Comparison of ENCODE assay signal across 20 cellular contexts in the genomic region with DNA sequence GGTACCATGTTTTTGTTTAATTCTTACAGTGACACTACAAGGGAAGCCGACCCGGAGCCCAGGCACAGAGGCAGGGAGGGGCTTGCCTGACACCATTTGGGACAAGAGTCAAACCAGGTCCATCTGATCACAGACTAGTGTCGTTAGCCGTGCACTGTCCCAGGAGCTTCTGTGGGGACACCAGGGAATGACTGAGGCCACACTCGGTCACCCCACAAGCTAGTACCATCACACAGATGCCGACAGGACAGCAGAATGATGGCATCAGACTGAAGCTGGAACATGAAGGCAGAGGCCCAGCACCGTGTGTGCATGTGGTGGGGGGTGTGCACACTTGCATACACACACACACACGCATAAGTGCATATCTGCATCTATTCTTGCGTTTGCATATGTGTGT.
A peak's percentile ranks its signal among the peaks of the same experiment; 100 is the strongest.
DNase-seq lines count a peak whose midpoint lies in the region; ATAC-seq, FAIRE-seq and TF ChIP-seq lines count a peak whose summit lies in the region.
"Had no signal": no experiment of that assay in that cellular context is flagged by ENCODE, and none has a peak within 500 bp of the region (broad histone marks: within the 10 kb centered on the region; RNA-seq: fewer than 3 reads in every experiment).

No MANE protein-coding gene starts in this region.

- no peaks in the 10 kb centered on the region for H3K79me2 ChIP-seq in HepG2 (ENCODE audit: insufficient read depth, low read length)
- H3K79me2 ChIP-seq in neural progenitor cell (ENCODE audit: low read depth), result no peaks in the 10 kb centered on the region

- TF ChIP-seq EP300 in HepG2 (IDR thresholded peaks at IDR 0.05; ENCODE audit: low read depth in 2 of 2, low read length in 2 of 2) (no peak), HepG2 (CRISPR knock-in tag; IDR thresholded peaks at IDR 0.05; ENCODE audit: borderline replicate concordance) (no peak)

- no peak for TF ChIP-seq POLR2A in right lobe of liver (IDR thresholded peaks at IDR 0.05)
- TF ChIP-seq POLR2A in HepG2 (IDR thresholded peaks at IDR 0.05; ENCODE audit: insufficient read depth in 1 of 2, low read depth in 2 of 2, low read length in 2 of 2), result no peak

- no peaks in the 10 kb centered on the region for H3K36me3 ChIP-seq in right lobe of liver
- no peaks in the 10 kb centered on the region for H3K36me3 ChIP-seq in HepG2 (replicated peaks in 1 of 2; ENCODE audit: control insufficient read depth in 1 of 2, insufficient read depth in 2 of 2, low read length in 2 of 2)
- no peaks in the 10 kb centered on the region for H3K36me3 ChIP-seq in endodermal cell (ENCODE audit: control insufficient read depth, insufficient read depth, low read length)
- no peaks in the 10 kb centered on the region for H3K36me3 ChIP-seq in neural progenitor cell
- H3K36me3 ChIP-seq: BE2C, SJCRH30 had no signal

- no peak for ATAC-seq in right lobe of liver
- ATAC-seq in HepG2, result no peak
- no peak for ATAC-seq in HG03139 (IDR thresholded peaks at IDR 0.05; ENCODE audit: unreplicated experiment)

- H3K27ac Mint-ChIP-seq in endodermal cell (no peak overlapping the region), neural progenitor cell (peak overlapping the region; percentile 90)

- H4K20me1 ChIP-seq in HepG2 (ENCODE audit: insufficient read depth, low read length) (no peaks in the 10 kb centered on the region), neural progenitor cell (ENCODE audit: low read depth) (no peaks in the 10 kb centered on the region)

- H3K27me3 Mint-ChIP-seq in endodermal cell (ENCODE audit: insufficient read depth), result peaks cover 57% of the 10 kb centered on the region
- peaks cover 25% of the 10 kb centered on the region for H3K27me3 Mint-ChIP-seq in neural progenitor cell (ENCODE audit: insufficient read depth, low read depth)

- H3K27me3 ChIP-seq in right lobe of liver, result no peaks in the 10 kb centered on the region
- peaks cover 8 to 29% of the 10 kb centered on the region in 2 experiments; a peak in 4 of 5 replicates for H3K27me3 ChIP-seq in HepG2 (ENCODE audit: control insufficient read depth in 1 of 2, insufficient read depth in 2 of 2, low read length in 2 of 2)
- peaks cover 24% of the 10 kb centered on the region for H3K27me3 ChIP-seq in endodermal cell (ENCODE audit: control insufficient read depth, insufficient read depth, low read length, poor library complexity, severe bottlenecking)
- H3K27me3 ChIP-seq in neural progenitor cell, result peaks cover 23% of the 10 kb centered on the region
- H3K27me3 ChIP-seq: BE2C, SJCRH30 had no signal

- no peaks in the 10 kb centered on the region for H3K36me3 Mint-ChIP-seq in endodermal cell (ENCODE audit: low read depth)
- no peaks in the 10 kb centered on the region for H3K36me3 Mint-ChIP-seq in neural progenitor cell

- WGBS in right lobe of liver (ENCODE audit: insufficient coverage, low coverage, low lambda C conversion rate, missing lambda C conversion rate), result 53% methylated on average over 7 of the region's 9 CpGs
- 22% methylated on average over 8 of the region's 9 CpGs for WGBS in HepG2 (ENCODE audit: low lambda C conversion rate)
- 87 to 90% methylated on average over 6 of the region's 9 CpGs for WGBS in endodermal cell (ENCODE audit: insufficient coverage in 1 of 2, insufficient read length in 1 of 2), 2 experiments

- no peak for FAIRE-seq in HepG2 (lab: Jason Lieb, UNC)
- FAIRE-seq: A549, D721Med, HTR-8/SVneo had no signal

- POLR2A ChIA-PET in HepG2 (lab: Yijun Ruan, JAX), result no interaction called here

- no peak overlapping the region for H3K4me2 ChIP-seq in HepG2 (ENCODE audit: low read depth, low read length)
- H3K4me2 ChIP-seq in neural progenitor cell, result peak overlapping the region; percentile 28
- H3K4me2 ChIP-seq: A549, KMS-11 had no signal

- peaks cover 35% of the 10 kb centered on the region for H3F3A ChIP-seq in neural progenitor cell (ENCODE audit: low read depth)

- H3K4me1 ChIP-seq in right lobe of liver, result no peaks in the 10 kb centered on the region
- no peaks in the 10 kb centered on the region for H3K4me1 ChIP-seq in HepG2 (ENCODE audit: insufficient read depth, low read length)
- H3K4me1 ChIP-seq in endodermal cell (ENCODE audit: control insufficient read depth, insufficient read depth, low read length), result peaks cover 8% of the 10 kb centered on the region
- peaks cover 51% of the 10 kb centered on the region for H3K4me1 ChIP-seq in neural progenitor cell
- H3K4me1 ChIP-seq: SJCRH30 had no signal

- no peak overlapping the region for H3K9ac ChIP-seq in HepG2 (ENCODE audit: insufficient read depth, low read depth, low read length)
- no peak overlapping the region for H3K9ac ChIP-seq in endodermal cell (ENCODE audit: extremely low read depth, low read length, poor library complexity, severe bottlenecking)
- no peak overlapping the region for H3K9ac ChIP-seq in neural progenitor cell
- H3K9ac ChIP-seq: KMS-11 had no signal

- in situ Hi-C loops in HepG2 (cut with HindIII; ENCODE audit: extremely low pct_ligation_motif_present, low pct_unique_long_range_greater_than_20kb), result no loop called here

- no peak for TF ChIP-seq CTCF in right lobe of liver (IDR thresholded peaks at IDR 0.05)
- no peak for TF ChIP-seq CTCF in HepG2 (CRISPR knock-in tag; IDR thresholded peaks at IDR 0.05)
- TF ChIP-seq CTCF in endodermal cell (conservative IDR thresholded peaks at IDR 0.05), result no peak
- no peak for TF ChIP-seq CTCF in neural progenitor cell (IDR thresholded peaks at IDR 0.05)

- H3K4me3 ChIP-seq in right lobe of liver, result no peak overlapping the region
- no peak overlapping the region for H3K4me3 ChIP-seq in HepG2 (replicated peaks in 1 of 3; ENCODE audit: insufficient read depth in 1 of 3, low read depth in 2 of 3, low read length in 3 of 3)
- H3K4me3 ChIP-seq in endodermal cell (ENCODE audit: low read length), result no peak overlapping the region
- H3K4me3 ChIP-seq in neural progenitor cell, result no peak overlapping the region
- H3K4me3 ChIP-seq: A549, SJCRH30 had no signal

- TF ChIP-seq RAD21 in HepG2 (CRISPR knock-in tag; IDR thresholded peaks at IDR 0.05), result no peak

- CTCF ChIA-PET in HepG2 (lab: Yijun Ruan, JAX; ENCODE audit: low intra/inter-chr PET ratio, low total read pairs), result no interaction called here

- intact Hi-C loops in right lobe of liver (cut with DNase I), result no loop called here
- intact Hi-C loops in HepG2 (cut with micrococcal nuclease; ENCODE audit: unreplicated experiment), result no loop called here

- H3K9me3 Mint-ChIP-seq in endodermal cell, result no peaks in the 10 kb centered on the region
- H3K9me3 Mint-ChIP-seq in neural progenitor cell, result no peaks in the 10 kb centered on the region

- BruUV-seq in HepG2 (replicated peaks; lab: Mats Ljungman, UMichigan), result no TSS peak

- peak in 2 of 3 donors; percentile 4 to 31 for DNase-seq in right lobe of liver
- no peak for DNase-seq in HepG2 (ENCODE audit: low spot score)
- peak; percentile 50 for DNase-seq in endodermal cell
- no peak for DNase-seq in neural progenitor cell (ENCODE audit: low spot score)
- DNase-seq in amniotic stem cell (lab: John Stamatoyannopoulos, UW), result no peak
- DNase-seq in activated CD4-positive, alpha-beta T cell treated with anti-CD3 and anti-CD28 coated beads, Interleukin-2, amount 50 U/mL, for 48 hours, result no peak
- DNase-seq: GDM1, IMR-90, NCI-H1092 treated with DMSO at 0.1 percent for 48 hours, NCI-H146, NCI-H2029, NCI-H2227 treated with DMSO at 0.1 percent for 48 hours, SJCRH30 had no signal

- H3K4me3 Mint-ChIP-seq in endodermal cell (no peak overlapping the region), neural progenitor cell (no peak overlapping the region)

- H2AFZ ChIP-seq in HepG2 (ENCODE audit: low read length) (no peak overlapping the region), neural progenitor cell (replicated peaks) (no peak overlapping the region)

- H3K27ac ChIP-seq in right lobe of liver, result no peak overlapping the region
- no peak overlapping the region for H3K27ac ChIP-seq in HepG2 (ENCODE audit: extremely low read length, insufficient read depth, low read length)
- no peak overlapping the region for H3K27ac ChIP-seq in endodermal cell (ENCODE audit: low read depth, low read length)
- H3K27ac ChIP-seq in neural progenitor cell, result no peak overlapping the region
- H3K27ac ChIP-seq: A549, KMS-11, RWPE1, SJCRH30 had no signal

- H3K4me1 Mint-ChIP-seq in endodermal cell (peaks cover 66% of the 10 kb centered on the region), neural progenitor cell (peaks cover 49% of the 10 kb centered on the region)

- H3K9me3 ChIP-seq in right lobe of liver, result no peaks in the 10 kb centered on the region
- H3K9me3 ChIP-seq in HepG2 (ENCODE audit: low read length), result no peaks in the 10 kb centered on the region
- H3K9me3 ChIP-seq in endodermal cell (ENCODE audit: control insufficient read depth, low read length), result no peaks in the 10 kb centered on the region
- H3K9me3 ChIP-seq in neural progenitor cell (ENCODE audit: low read depth), result no peaks in the 10 kb centered on the region
- H3K9me3 ChIP-seq: A549, BE2C, SJCRH30 had no signal

TF ChIP-seq in HepG2, 621 proteins besides CTCF, POLR2A, EP300 and RAD21 (continues in another document):
- TF ChIP-seq MAF1 (CRISPR knock-in tag; IDR thresholded peaks at IDR 0.05; ENCODE audit: borderline replicate concordance), result no peak
- no peak for TF ChIP-seq PHF8 (CRISPR knock-in tag; IDR thresholded peaks at IDR 0.05)
- TF ChIP-seq, protein P1, sequence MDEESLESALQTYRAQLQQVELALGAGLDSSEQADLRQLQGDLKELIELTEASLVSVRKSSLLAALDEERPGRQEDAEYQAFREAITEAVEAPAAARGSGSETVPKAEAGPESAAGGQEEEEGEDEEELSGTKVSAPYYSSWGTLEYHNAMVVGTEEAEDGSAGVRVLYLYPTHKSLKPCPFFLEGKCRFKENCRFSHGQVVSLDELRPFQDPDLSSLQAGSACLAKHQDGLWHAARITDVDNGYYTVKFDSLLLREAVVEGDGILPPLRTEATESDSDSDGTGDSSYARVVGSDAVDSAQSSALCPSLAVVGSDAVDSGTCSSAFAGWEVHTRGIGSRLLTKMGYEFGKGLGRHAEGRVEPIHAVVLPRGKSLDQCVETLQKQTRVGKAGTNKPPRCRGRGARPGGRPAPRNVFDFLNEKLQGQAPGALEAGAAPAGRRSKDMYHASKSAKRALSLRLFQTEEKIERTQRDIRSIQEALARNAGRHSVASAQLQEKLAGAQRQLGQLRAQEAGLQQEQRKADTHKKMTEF (CRISPR knock-in tag; IDR thresholded peaks at IDR 0.05), result no peak
- no peak for TF ChIP-seq ZNF878 (CRISPR knock-in tag; IDR thresholded peaks at IDR 0.05)
- TF ChIP-seq, protein P2, sequence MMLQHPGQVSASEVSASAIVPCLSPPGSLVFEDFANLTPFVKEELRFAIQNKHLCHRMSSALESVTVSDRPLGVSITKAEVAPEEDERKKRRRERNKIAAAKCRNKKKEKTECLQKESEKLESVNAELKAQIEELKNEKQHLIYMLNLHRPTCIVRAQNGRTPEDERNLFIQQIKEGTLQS (CRISPR knock-in tag; IDR thresholded peaks at IDR 0.05), result no peak
- no peak for TF ChIP-seq MBD4 (IDR thresholded peaks at IDR 0.05; ENCODE audit: borderline replicate concordance, low read length)
- TF ChIP-seq NKX3-1 (CRISPR knock-in tag; IDR thresholded peaks at IDR 0.05), result no peak
- no peak for TF ChIP-seq TP53 (CRISPR knock-in tag; conservative IDR thresholded peaks at IDR 0.05)
- TF ChIP-seq ZFX (CRISPR knock-in tag; IDR thresholded peaks at IDR 0.05; ENCODE audit: low read depth), result no peak
- no peak for TF ChIP-seq MAFG (CRISPR knock-in tag; IDR thresholded peaks at IDR 0.05)
- no peak for TF ChIP-seq KMT2A (CRISPR knock-in tag; IDR thresholded peaks at IDR 0.05)

Comparison
In these comparisons a context has a peak if more than half of its experiments do, and no peak if none do; other contexts are left out.
1. DNase-seq: peak in right lobe of liver (2 of 3) and endodermal cell (single experiment); none in HepG2 (single experiment), neural progenitor cell (single experiment), amniotic stem cell (single experiment) and activated CD4-positive, alpha-beta T cell treated with anti-CD3 and anti-CD28 coated beads, Interleukin-2, amount 50 U/mL, for 48 hours (0 of 2).